19 cellular contexts compared by ENCODE assay signal in the genomic region with DNA sequence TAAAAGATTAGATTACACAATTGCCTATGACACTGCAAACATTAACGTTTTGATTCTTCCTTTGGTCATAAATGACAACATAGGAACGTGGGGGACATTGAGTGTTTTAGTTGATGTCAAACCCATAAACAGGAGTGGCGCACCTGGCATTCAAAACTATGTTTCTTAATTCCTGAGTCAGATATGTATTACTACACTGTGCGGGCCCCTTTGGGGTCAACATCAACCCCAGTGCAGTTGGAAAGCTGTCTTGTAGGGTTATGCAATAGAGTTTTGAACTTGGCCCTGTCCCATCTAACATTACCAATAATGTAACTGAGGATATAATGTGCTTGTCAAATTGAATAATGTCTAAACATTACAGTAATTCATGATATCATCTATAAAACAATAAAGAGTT.
DNase-seq lines count a peak whose midpoint lies in the region; ATAC-seq and TF ChIP-seq lines count a peak whose summit lies in the region.
"Had no signal": no experiment of that assay in that cellular context is flagged by ENCODE, and none has a peak within 500 bp of the region (broad histone marks: within the 10 kb centered on the region; RNA-seq: fewer than 3 reads in every experiment).

No MANE protein-coding gene starts in this region.

- H3K4me3 ChIP-seq in left ventricle myocardium inferior (no peak overlapping the region), adipocyte (ENCODE audit: low read length) (no peak overlapping the region)
- H3K4me3 ChIP-seq: A549; BLaER1 treated with 17β-estradiol and CSF1 and Interleukin-3, amounts not matched to agents 10 nM and 100 nM had no signal

- H3K27ac ChIP-seq in left ventricle myocardium inferior (replicated peaks), result no peak overlapping the region
- H3K27ac ChIP-seq: 22Rv1; A549; BLaER1 treated with 17β-estradiol and CSF1 and Interleukin-3, amounts not matched to agents 10 nM and 100 nM; C4-2B had no signal

- H3K4me1 ChIP-seq in left ventricle myocardium inferior, result peaks cover 6% of the 10 kb centered on the region
- peaks cover 6% of the 10 kb centered on the region for H3K4me1 ChIP-seq in adipocyte (ENCODE audit: control insufficient read depth, insufficient read depth, low read length)
- H3K4me1 ChIP-seq: A549; BLaER1 treated with 17β-estradiol and CSF1 and Interleukin-3, amounts not matched to agents 10 nM and 100 nM; Caco-2 had no signal

- no peak for TF ChIP-seq CTCF in left ventricle myocardium inferior (IDR thresholded peaks at IDR 0.05; ENCODE audit: borderline replicate concordance)

- DNase-seq in Right ventricle myocardium inferior (ENCODE audit: missing footprints) (no peak), left cardiac atrium (no peak), left ventricle myocardium superior (no peak), left ventricle myocardium inferior (no peak), adipocyte (ENCODE audit: low read depth) (peak; percentile 15), sciatic nerve (ENCODE audit: low spot score) (no peak), cortex of kidney (lab: John Stamatoyannopoulos, UW) (no peak)
- no peak for DNase-seq in stimulated activated CD4-positive, alpha-beta T cell treated with anti-CD3 and anti-CD28 coated beads, Interleukin-2, amount 100 ng/mL, for 48 hours
- DNase-seq: AML-193; Caco-2; Calu3; CD4-positive, alpha-beta T cell; CD8-positive, alpha-beta T cell; DMS79 treated with DMSO at 0.1 percent for 48 hours; GF-D8 had no signal

- intact Hi-C loops in Right ventricle myocardium inferior (cut with DNase I) (no loop called here), left cardiac atrium (cut with DNase I) (no loop called here), left ventricle myocardium superior (cut with micrococcal nuclease) (no loop called here), left ventricle myocardium inferior (cut with micrococcal nuclease) (no loop called here), sciatic nerve (cut with DNase I) (no loop called here)

- ATAC-seq in Right ventricle myocardium inferior (peak; percentile 50), left cardiac atrium (no peak), left ventricle myocardium superior (peak; percentile 34), sciatic nerve (peak; percentile 49)
- ATAC-seq: A549; CD8-positive, alpha-beta T cell had no signal

- no peaks in the 10 kb centered on the region for H3K36me3 ChIP-seq in left ventricle myocardium inferior
- H3K36me3 ChIP-seq in adipocyte (ENCODE audit: control insufficient read depth, insufficient read depth, low read length, severe bottlenecking), result no peaks in the 10 kb centered on the region
- H3K36me3 ChIP-seq: BLaER1 treated with 17β-estradiol and CSF1 and Interleukin-3, amounts not matched to agents 10 nM and 100 nM had no signal

- H3K9me3 ChIP-seq in left ventricle myocardium inferior (replicated peaks) (no peaks in the 10 kb centered on the region), adipocyte (ENCODE audit: control insufficient read depth, low read length) (no peaks in the 10 kb centered on the region)
- H3K9me3 ChIP-seq: A549; BLaER1 treated with 17β-estradiol and CSF1 and Interleukin-3, amounts not matched to agents 10 nM and 100 nM; Caco-2 had no signal

- no peaks in the 10 kb centered on the region for H3K27me3 ChIP-seq in left ventricle myocardium inferior (ENCODE audit: low read depth)
- no peaks in the 10 kb centered on the region for H3K27me3 ChIP-seq in adipocyte (replicated peaks; ENCODE audit: control insufficient read depth, insufficient read depth, low read length)
- H3K27me3 ChIP-seq: BLaER1 treated with 17β-estradiol and CSF1 and Interleukin-3, amounts not matched to agents 10 nM and 100 nM had no signal

- H3K9ac ChIP-seq in adipocyte (ENCODE audit: low read length), result no peak overlapping the region
- H3K9ac ChIP-seq: BLaER1 treated with 17β-estradiol and CSF1 and Interleukin-3, amounts not matched to agents 10 nM and 100 nM had no signal

Comparison
In these comparisons a context has a peak if more than half of its experiments do, and no peak if none do; other contexts are left out.
1. ATAC-seq: peak in Right ventricle myocardium inferior (single experiment), left ventricle myocardium superior (single experiment) and sciatic nerve (single experiment); none in left cardiac atrium (0 of 2).